In the genomic region with DNA sequence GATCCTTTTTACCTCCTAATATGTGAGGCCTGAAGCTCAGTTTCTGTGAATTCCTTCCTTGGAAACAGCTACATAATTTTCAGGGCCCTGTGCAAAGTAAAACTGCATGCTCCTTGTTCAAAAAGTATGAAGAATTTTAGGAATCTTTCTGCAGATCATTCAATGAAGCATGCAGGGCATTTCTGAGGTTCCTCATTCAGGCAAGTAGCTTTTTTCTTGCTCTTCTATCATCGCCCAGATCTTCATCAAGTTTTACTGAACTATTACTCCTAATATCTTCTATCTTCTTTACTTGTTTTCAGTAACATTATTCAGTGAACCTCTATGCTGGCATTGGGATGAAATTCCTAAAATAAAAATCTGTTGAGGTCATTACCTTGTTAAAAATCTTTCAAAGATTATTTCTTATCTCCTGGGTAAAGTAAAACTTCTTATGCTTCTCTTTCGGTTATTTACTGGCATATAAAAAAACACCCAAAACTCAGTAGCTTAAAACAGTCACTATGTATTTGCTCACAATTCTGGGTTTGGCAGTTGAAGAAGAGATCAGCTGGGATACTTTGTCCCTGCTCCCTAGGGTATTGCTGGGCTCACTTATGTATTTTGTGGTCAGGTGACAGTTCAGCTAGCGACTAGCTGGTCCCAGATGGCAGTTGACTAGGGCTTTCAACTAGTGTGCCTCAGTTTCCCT, we compare ENCODE assay signal across 20 cellular contexts. TPM values are rescaled to one million over a fixed set of nuclear protein-coding genes. Genes with fewer than 3 reads are reported as not detected.
DNase-seq lines count a peak whose midpoint lies in the region; ATAC-seq, FAIRE-seq and TF ChIP-seq lines count a peak whose summit lies in the region.
"Had no signal": no experiment of that assay in that cellular context is flagged by ENCODE, and none has a peak within 500 bp of the region (broad histone marks: within the 10 kb centered on the region; RNA-seq: fewer than 3 reads in every experiment).

No MANE protein-coding gene starts in this region.

- H2AFZ ChIP-seq in astrocyte (ENCODE audit: low read depth, low read length): no peak overlapping the region

- FAIRE-seq in astrocyte (lab: Jason Lieb, UNC) (peak; percentile 56), kidney (lab: Jason Lieb, UNC) (no peak)

- TF ChIP-seq CTCF in AG04450 (IDR thresholded peaks at IDR 0.05; ENCODE audit: low read depth, low read length): no peak
- TF ChIP-seq CTCF in astrocyte (IDR thresholded peaks at IDR 0.05; ENCODE audit: insufficient read depth, low read depth, low read length): no peak
- TF ChIP-seq CTCF in mesothelial cell of epicardium (IDR thresholded peaks at IDR 0.05; ENCODE audit: unreplicated experiment): no peak
- TF ChIP-seq CTCF in kidney (IDR thresholded peaks at IDR 0.05; ENCODE audit: borderline replicate concordance, extremely low read depth, insufficient read depth): no peak
- no peak for TF ChIP-seq CTCF in suprapubic skin (IDR thresholded peaks at IDR 0.05)

- H3K27ac Mint-ChIP-seq in astrocyte (ENCODE audit: unreplicated experiment) (peak overlapping the region; percentile 44), mesothelial cell of epicardium (peak overlapping the region; percentile 91)
- H3K27ac Mint-ChIP-seq in activated T-cell treated with anti-CD3 and anti-CD28 coated beads, Interleukin-2, amount 50 U/mL, for 72 hours: no peak overlapping the region
- H3K27ac Mint-ChIP-seq: activated CD4-positive, alpha-beta memory T cell treated with anti-CD3 and anti-CD28 coated beads for 36 hours; activated T-helper 2 cell treated with anti-CD3 and anti-CD28 coated beads, Interferon-gamma antibody, Interleukin-2, Interleukin-4, amounts not matched to agents 10 μg/mL and 5 μg/mL and 100 μg/mL, durations not matched to agents 14 hours and 24 hours and 36 hours; CD4-positive, CD25-positive, alpha-beta regulatory T cell; IgD-negative memory B cell had no signal

- H4K20me1 ChIP-seq in astrocyte (ENCODE audit: insufficient read depth, low read length): no peaks in the 10 kb centered on the region

- H3K4me1 ChIP-seq in astrocyte (ENCODE audit: insufficient read depth, low read length) (peaks cover 15% of the 10 kb centered on the region), kidney (ENCODE audit: control insufficient read depth in 1 of 2, insufficient read depth in 1 of 2, low read depth in 1 of 2, low read length in 2 of 2) (no peaks in the 10 kb centered on the region), suprapubic skin (no peaks in the 10 kb centered on the region)

- H3K36me3 ChIP-seq in astrocyte (ENCODE audit: insufficient read depth, low read length) (no peaks in the 10 kb centered on the region), kidney (ENCODE audit: control insufficient read depth in 1 of 2, insufficient read depth in 2 of 2, low read length in 2 of 2) (no peaks in the 10 kb centered on the region), suprapubic skin (no peaks in the 10 kb centered on the region)
- H3K36me3 ChIP-seq: HAP-1, lower lobe of right lung, neutrophil, SJCRH30, vagina had no signal

- no peak for ATAC-seq in activated T-cell treated with anti-CD3 and anti-CD28 coated beads, Interleukin-2, amount 50 U/mL, for 72 hours (replicated peaks in 1 of 2)
- ATAC-seq: stimulated activated naive CD8-positive, alpha-beta T cell treated with anti-CD3 and anti-CD28 coated beads, Interleukin-15, Interleukin-2, amounts not matched to agents 100 U/mL and 50 U/mL, for 24 hours had no signal

- 54% methylated on average over 3 of the region's 3 CpGs for WGBS in suprapubic skin

- H3K9me3 ChIP-seq in AG04450 (ENCODE audit: control insufficient read depth, insufficient read depth, low read length) (no peaks in the 10 kb centered on the region), astrocyte (ENCODE audit: insufficient read depth, low read depth, low read length) (no peaks in the 10 kb centered on the region), kidney (ENCODE audit: control insufficient read depth in 1 of 2, low read length in 2 of 2) (no peaks in the 10 kb centered on the region), suprapubic skin (no peaks in the 10 kb centered on the region)
- H3K9me3 ChIP-seq: HAP-1, lower lobe of right lung, neutrophil, SJCRH30, vagina had no signal

- H3K9ac ChIP-seq in astrocyte (ENCODE audit: low read length) (no peak overlapping the region), kidney (ENCODE audit: low read length in 2 of 2) (no peak overlapping the region)

- H3K4me3 ChIP-seq in AG04450 (ENCODE audit: low read depth, low read length): no peak overlapping the region
- H3K4me3 ChIP-seq in astrocyte (ENCODE audit: insufficient read depth, low read depth, low read length): no peak overlapping the region
- no peak overlapping the region for H3K4me3 ChIP-seq in kidney (ENCODE audit: low read length in 2 of 2)
- H3K4me3 ChIP-seq in suprapubic skin: no peak overlapping the region
- H3K4me3 ChIP-seq: HAP-1, lower lobe of right lung, SJCRH30, vagina had no signal

- H3K4me3 Mint-ChIP-seq in astrocyte (ENCODE audit: unreplicated experiment) (no peak overlapping the region), mesothelial cell of epicardium (no peak overlapping the region)
- H3K4me3 Mint-ChIP-seq in activated T-cell treated with anti-CD3 and anti-CD28 coated beads, Interleukin-2, amount 50 U/mL, for 72 hours: no peak overlapping the region
- H3K4me3 Mint-ChIP-seq: activated CD4-positive, alpha-beta memory T cell treated with anti-CD3 and anti-CD28 coated beads for 36 hours; CD4-positive, CD25-positive, alpha-beta regulatory T cell; IgD-negative memory B cell had no signal

- peak overlapping the region; percentile 43 for H3K27ac ChIP-seq in AG04450 (ENCODE audit: low read depth, low read length)
- H3K27ac ChIP-seq in astrocyte (ENCODE audit: low read depth, low read length): no peak overlapping the region
- H3K27ac ChIP-seq in kidney (ENCODE audit: low read depth in 2 of 2, low read length in 2 of 2): no peak overlapping the region
- H3K27ac ChIP-seq in suprapubic skin: no peak overlapping the region
- H3K27ac ChIP-seq: lower lobe of right lung, neutrophil, SJCRH30, vagina had no signal

- no peaks in the 10 kb centered on the region for H3K79me2 ChIP-seq in astrocyte (ENCODE audit: insufficient read depth, low read length)

- H3K4me1 Mint-ChIP-seq in astrocyte (ENCODE audit: low read depth, unreplicated experiment): peaks cover 20% of the 10 kb centered on the region
- peaks cover 58% of the 10 kb centered on the region for H3K4me1 Mint-ChIP-seq in mesothelial cell of epicardium
- H3K4me1 Mint-ChIP-seq in activated T-cell treated with anti-CD3 and anti-CD28 coated beads, Interleukin-2, amount 50 U/mL, for 72 hours (ENCODE audit: low read depth): peaks cover 6% of the 10 kb centered on the region
- H3K4me1 Mint-ChIP-seq: CD4-positive, CD25-positive, alpha-beta regulatory T cell had no signal

- TF ChIP-seq EP300 in suprapubic skin (IDR thresholded peaks at IDR 0.05): no peak

- H3K27me3 Mint-ChIP-seq in astrocyte (ENCODE audit: low read depth, unreplicated experiment) (no peaks in the 10 kb centered on the region), mesothelial cell of epicardium (ENCODE audit: low read depth) (no peaks in the 10 kb centered on the region)
- peaks cover 54% of the 10 kb centered on the region for H3K27me3 Mint-ChIP-seq in activated T-cell treated with anti-CD3 and anti-CD28 coated beads, Interleukin-2, amount 50 U/mL, for 72 hours (ENCODE audit: low read depth)

- CTCF ChIA-PET in AG04450 (lab: Charles Lee): interaction anchor here (0.6 to 1.7 kb wide), 6 partner anchors 9 to 529 kb away, joined by 3 to 4 read pairs (median 3); no protein-coding TSS in a partner anchor

- H3K4me2 ChIP-seq in astrocyte (ENCODE audit: low read length): peak overlapping the region; percentile 28

- no peak for TF ChIP-seq POLR2A in suprapubic skin (IDR thresholded peaks at IDR 0.05)

- intact Hi-C loops in kidney (cut with DNase I): no loop called here

- H3K9me3 Mint-ChIP-seq in astrocyte (ENCODE audit: unreplicated experiment) (no peaks in the 10 kb centered on the region), mesothelial cell of epicardium (no peaks in the 10 kb centered on the region)
- H3K9me3 Mint-ChIP-seq in activated T-cell treated with anti-CD3 and anti-CD28 coated beads, Interleukin-2, amount 50 U/mL, for 72 hours: no peaks in the 10 kb centered on the region
- H3K9me3 Mint-ChIP-seq: activated CD4-positive, alpha-beta memory T cell treated with anti-CD3 and anti-CD28 coated beads for 36 hours; activated T-helper 2 cell treated with anti-CD3 and anti-CD28 coated beads, Interferon-gamma antibody, Interleukin-2, Interleukin-4, amounts not matched to agents 10 μg/mL and 5 μg/mL and 100 μg/mL, durations not matched to agents 14 hours and 24 hours and 36 hours; CD4-positive, CD25-positive, alpha-beta regulatory T cell; IgD-negative memory B cell had no signal

- H3K36me3 Mint-ChIP-seq in astrocyte (ENCODE audit: low read depth, unreplicated experiment) (no peaks in the 10 kb centered on the region), mesothelial cell of epicardium (no peaks in the 10 kb centered on the region)
- no peaks in the 10 kb centered on the region for H3K36me3 Mint-ChIP-seq in activated T-cell treated with anti-CD3 and anti-CD28 coated beads, Interleukin-2, amount 50 U/mL, for 72 hours (ENCODE audit: insufficient read depth in 2 of 2)
- H3K36me3 Mint-ChIP-seq: activated CD4-positive, alpha-beta memory T cell treated with anti-CD3 and anti-CD28 coated beads for 36 hours; CD4-positive, CD25-positive, alpha-beta regulatory T cell had no signal

- POLR2A ChIA-PET in AG04450 (lab: Yijun Ruan, JAX): interaction anchor here (1.0 kb wide), 2 partner anchors 14 to 477 kb away, joined by 3 to 4 read pairs; a partner anchor contains a TSS

- DNase-seq in AG04450 (ENCODE audit: low read depth, low spot score) (no peak), GM03348 (ENCODE audit: low spot score) (peak; percentile 9), astrocyte (ENCODE audit: low read depth) (peak; percentile 60), mesothelial cell of epicardium (ENCODE audit: low spot score in 2 of 2, unreplicated experiment in 2 of 2) (no peak), kidney (no peak), suprapubic skin (ENCODE audit: low spot score in 2 of 2) (no peak), HCEC 1CT (no peak)
- no peak for DNase-seq in activated T-cell treated with anti-CD3 and anti-CD28 coated beads, Interleukin-2, amount 50 U/mL, for 72 hours
- DNase-seq: activated CD4-positive, alpha-beta memory T cell treated with anti-CD3 and anti-CD28 coated beads for 36 hours; anterior cingulate cortex; CD4-positive, CD25-positive, alpha-beta regulatory T cell; lower lobe of right lung; NCI-H1105; SJCRH30; stimulated activated naive CD8-positive, alpha-beta T cell treated with anti-CD3 and anti-CD28 coated beads, Interleukin-15, Interleukin-2, amounts not matched to agents 100 U/mL and 50 U/mL, for 24 hours had no signal

- H3K27me3 ChIP-seq in AG04450 (ENCODE audit: control insufficient read depth, insufficient read depth, low read length) (no peaks in the 10 kb centered on the region), astrocyte (ENCODE audit: insufficient read depth, low read length) (no peaks in the 10 kb centered on the region), suprapubic skin (no peaks in the 10 kb centered on the region)
- H3K27me3 ChIP-seq: SJCRH30, vagina had no signal

RNA-seq across cellular contexts. Expression of a gene that starts 42.6 kb away (rescaled TPM):
- 37.8 and 64.4 TPM in 2 replicates for polyA plus RNA-seq in AG04450 (2011; rRNA removed)
- 16.0 and 31.3 TPM in 2 replicates for polyA minus RNA-seq in AG04450 (2011; rRNA and poly(A)+ RNA removed)
- total RNA-seq in astrocyte: 48.4 and 56.9 TPM in 2 replicates
- 63.9 to 66.6 TPM (median 65.7 TPM) in 3 replicates for total RNA-seq in mesothelial cell of epicardium
- 50.7 TPM for total RNA-seq in kidney
- polyA plus RNA-seq in kidney (ENCODE audit: insufficient read depth, low read depth, low replicate concordance): 20.0 TPM
- 10 to 100 TPM; 34.6 to 56.5 (median 39.1) TPM for total RNA-seq in suprapubic skin
- 10 to 100 TPM; 78.2 to 80.1 TPM for total RNA-seq in activated T-cell treated with anti-CD3 and anti-CD28 coated beads, Interleukin-2, amount 50 U/mL, for 72 hours

Comparison
In these comparisons a context has a peak if more than half of its experiments do, and no peak if none do; other contexts are left out.
1. DNase-seq: peak in GM03348 (single experiment) and astrocyte (single experiment); none in AG04450 (single experiment), mesothelial cell of epicardium (0 of 2), kidney (single experiment), suprapubic skin (0 of 2), activated T-cell treated with anti-CD3 and anti-CD28 coated beads, Interleukin-2, amount 50 U/mL, for 72 hours (0 of 2) and HCEC 1CT (single experiment).